Comparison of ENCODE assay signal across 36 cellular contexts in genomic region chr5:987761-988160, GRCh38.
"Had no signal": no experiment of that assay in that cellular context is flagged by ENCODE, and none has a peak within 500 bp of the region (broad histone marks: within the 10 kb centered on the region; RNA-seq: fewer than 3 reads in every experiment).

No MANE protein-coding gene starts in this region.

- ATAC-seq: activated CD8-positive, alpha-beta T cell treated with anti-CD3 and anti-CD28 coated beads for 36 hours; activated naive CD4-positive, alpha-beta T cell treated with anti-CD3 and anti-CD28 coated beads, Interleukin-2, amount 50 U/mL, for 72 hours; activated T-cell treated with anti-CD3 and anti-CD28 coated beads, Interleukin-2, amount 50 U/mL, for 4 hours; activated T-cell treated with anti-CD3 and anti-CD28 coated beads, Interleukin-2, amount 50 U/mL, for 72 hours; activated T-helper 17 cell treated with anti-CD3 and anti-CD28 coated beads, Interleukin-2, amount 50 U/mL, for 72 hours; body of pancreas had no signal

- H3K27ac Mint-ChIP-seq: activated B cell treated with CpG ODN at 0.5 μM for 24 hours; activated CD4-positive, alpha-beta memory T cell treated with anti-CD3 and anti-CD28 coated beads for 36 hours; activated CD4-positive, alpha-beta T cell treated with anti-CD3 and anti-CD28 coated beads, Interleukin-2, amount 10 ng/mL, durations not matched to agents 24 days and 14 days; activated CD8-positive, alpha-beta T cell treated with anti-CD3 and anti-CD28 coated beads for 36 hours; activated naive CD4-positive, alpha-beta T cell treated with anti-CD3 and anti-CD28 coated beads for 36 hours; activated naive CD4-positive, alpha-beta T cell treated with anti-CD3 and anti-CD28 coated beads, Interleukin-2, amount 50 U/mL, for 72 hours; activated naive CD8-positive, alpha-beta T cell treated with anti-CD3 and anti-CD28 coated beads for 36 hours; activated T-cell treated with anti-CD3 and anti-CD28 coated beads, Interleukin-2, amount 50 U/mL, for 72 hours; activated T-helper 1 cell treated with anti-CD3 and anti-CD28 coated beads, Interleukin-12 subunit alpha, Interleukin-12 subunit beta, Interleukin-2, Interleukin-4 antibody, amounts not matched to agents 30 ng/mL and 10 ng/mL and 1 ng/mL, durations not matched to agents 14 hours and 24 hours and 36 hours; activated T-helper 17 cell treated with anti-CD3 and anti-CD28 coated beads, Interleukin-2, amount 50 U/mL, for 72 hours; T-helper 2 cell treated with Interferon-gamma antibody and Interleukin-4, amounts not matched to agents 5 μg/mL and 100 μg/mL, for 36 hours had no signal

- H3K27me3 ChIP-seq: body of pancreas, breast epithelium had no signal

- H3K27ac ChIP-seq: adrenal gland, body of pancreas, brain microvascular endothelial cell, breast epithelium, VCaP had no signal

- FAIRE-seq: astrocyte, colon, TTC549 had no signal

- H3K4me3 ChIP-seq: adrenal gland, body of pancreas, breast epithelium had no signal

- DNase-seq: activated B cell treated with CpG ODN at 0.5 μM for 24 hours; activated CD4-positive, alpha-beta memory T cell treated with anti-CD3 and anti-CD28 coated beads for 36 hours; activated CD4-positive, alpha-beta T cell treated with anti-CD3 and anti-CD28 coated beads for 4 hours; activated CD4-positive, alpha-beta T cell treated with anti-CD3 and anti-CD28 coated beads, Interleukin-2, amount 10 ng/mL, durations not matched to agents 24 days and 14 days; activated CD4-positive, alpha-beta T cell treated with anti-CD3 and anti-CD28 coated beads, Interleukin-2, amount 50 U/mL, for 1 hour; activated CD4-positive, alpha-beta T cell treated with anti-CD3 and anti-CD28 coated beads, Interleukin-2, amount 50 U/mL, for 4 hours; activated CD4-positive, CD25-positive, alpha-beta regulatory T cell treated with anti-CD3 and anti-CD28 coated beads, Interleukin-2, amount 50 U/mL, for 72 hours; activated CD8-positive, alpha-beta memory T cell treated with anti-CD3 and anti-CD28 coated beads, Interleukin-2, amount 50 U/mL, for 4 hours; activated CD8-positive, alpha-beta T cell treated with anti-CD3 and anti-CD28 coated beads for 36 hours; activated effector memory CD4-positive, alpha-beta T cell treated with anti-CD3 and anti-CD28 coated beads, Interleukin-2, amount 50 U/mL, for 16 hours; activated gamma-delta T cell treated with Interleukin-2 at 50 U/mL for 16 hours; activated naive CD4-positive, alpha-beta T cell; activated naive CD4-positive, alpha-beta T cell treated with anti-CD3 and anti-CD28 coated beads for 36 hours; activated naive CD4-positive, alpha-beta T cell treated with anti-CD3 and anti-CD28 coated beads, Interleukin-2, amount 50 U/mL, for 16 hours; activated naive CD8-positive, alpha-beta T cell treated with anti-CD3 and anti-CD28 coated beads for 36 hours; activated T-cell treated with anti-CD3 and anti-CD28 coated beads for 4 hours; activated T-cell treated with anti-CD3 and anti-CD28 coated beads, Interleukin-2, amount 50 U/mL, for 1 hour; activated T-cell treated with anti-CD3 and anti-CD28 coated beads, Interleukin-2, amount 50 U/mL, for 4 hours; activated T-cell treated with anti-CD3 and anti-CD28 coated beads, Interleukin-2, amount 50 U/mL, for 72 hours; adrenal gland; amniotic stem cell; aorta; body of pancreas; brain microvascular endothelial cell; central memory CD4-positive, alpha-beta T cell; T-helper 2 cell; T-helper 9 cell had no signal

- H3K4me3 Mint-ChIP-seq: activated B cell treated with CpG ODN at 0.5 μM for 24 hours; activated CD4-positive, alpha-beta memory T cell treated with anti-CD3 and anti-CD28 coated beads for 36 hours; activated CD4-positive, alpha-beta T cell treated with anti-CD3 and anti-CD28 coated beads, Interleukin-2, amount 10 ng/mL, durations not matched to agents 24 days and 14 days; activated CD8-positive, alpha-beta T cell treated with anti-CD3 and anti-CD28 coated beads for 36 hours; activated naive CD4-positive, alpha-beta T cell treated with anti-CD3 and anti-CD28 coated beads for 36 hours; activated naive CD8-positive, alpha-beta T cell treated with anti-CD3 and anti-CD28 coated beads for 36 hours; activated T-cell treated with anti-CD3 and anti-CD28 coated beads, Interleukin-2, amount 50 U/mL, for 4 hours; activated T-cell treated with anti-CD3 and anti-CD28 coated beads, Interleukin-2, amount 50 U/mL, for 72 hours; activated T-helper 1 cell treated with anti-CD3 and anti-CD28 coated beads, Interleukin-12 subunit alpha, Interleukin-12 subunit beta, Interleukin-2, Interleukin-4 antibody, amounts not matched to agents 30 ng/mL and 10 ng/mL and 1 ng/mL, durations not matched to agents 14 hours and 24 hours and 36 hours; activated T-helper 17 cell treated with anti-CD3 and anti-CD28 coated beads, Interleukin-2, amount 50 U/mL, for 72 hours; T-helper 2 cell treated with Interferon-gamma antibody and Interleukin-4, amounts not matched to agents 5 μg/mL and 100 μg/mL, for 36 hours had no signal

- H3K9me3 ChIP-seq: adrenal gland, body of pancreas, breast epithelium had no signal

- H3K36me3 ChIP-seq: adrenal gland, brain microvascular endothelial cell, breast epithelium had no signal

- H3K4me1 ChIP-seq: body of pancreas, breast epithelium had no signal
